10 cellular contexts compared by ENCODE assay signal in genomic region chr1:182388392-182389134, GRCh38. TPM values are rescaled to one million over a fixed set of nuclear protein-coding genes. Genes with fewer than 3 reads are reported as not detected.
DNase-seq lines count a peak whose midpoint lies in the region; ATAC-seq, FAIRE-seq and TF ChIP-seq lines count a peak whose summit lies in the region.
"Had no signal": no experiment of that assay in that cellular context is flagged by ENCODE, and none has a peak within 500 bp of the region (broad histone marks: within the 10 kb centered on the region; RNA-seq: fewer than 3 reads in every experiment).

No MANE protein-coding gene starts in this region.

- ATAC-seq in CD4-positive, alpha-beta T cell (ENCODE audit: poor library complexity) = no peak
- no peak for ATAC-seq in pancreas
- no peak for ATAC-seq in HG02623 (IDR thresholded peaks at IDR 0.05; ENCODE audit: unreplicated experiment)

- CTCF ChIA-PET in CD4-positive, alpha-beta T cell (lab: Charles Lee) = interaction anchor here (1.2 kb wide), 1 partner anchor 245 kb away, joined by 5 read pairs; no protein-coding TSS in a partner anchor
- CTCF ChIA-PET in PC-9 (lab: Charles Lee) = no interaction called here

- no peak overlapping the region for H2AFZ ChIP-seq in PC-9

- peak overlapping the region; percentile 83 for H3K27ac Mint-ChIP-seq in CD4-positive, alpha-beta T cell

- POLR2A ChIA-PET in CD4-positive, alpha-beta T cell (lab: Charles Lee) = interaction anchor here (1.5 kb wide), 1 partner anchor 246 kb away, joined by 3 read pairs; no protein-coding TSS in a partner anchor
- POLR2A ChIA-PET in PC-9 (lab: Charles Lee; ENCODE audit: unreplicated experiment) = no interaction called here

- peaks cover 61% of the 10 kb centered on the region for H3K36me3 Mint-ChIP-seq in CD4-positive, alpha-beta T cell (ENCODE audit: low read depth)

- H3F3A ChIP-seq in PC-9 (ENCODE audit: insufficient read depth, low read depth) = 0 out of 2 replicates have a peak, but pooled peaks cover 3% of the 10 kb centered on the region

- H3K4me2 ChIP-seq in PC-9 = peak overlapping the region; percentile 95

- H3K4me3 ChIP-seq in PC-9 = peak overlapping the region; percentile 68; the same call in 1 of the 2 replicates
- H3K4me3 ChIP-seq in fibroblast of villous mesenchyme (ENCODE audit: low read depth, low read length) = peak overlapping the region; percentile 83
- peak overlapping the region in 3 of 4 donors; percentile 80 to 95 (median 91) for H3K4me3 ChIP-seq in pancreas
- no peak overlapping the region for H3K4me3 ChIP-seq in BE2C (ENCODE audit: low read depth, low read length)

- H3K36me3 ChIP-seq in PC-9 (ENCODE audit: low read depth) (peaks cover 35% of the 10 kb centered on the region; the same call in 1 of the 2 replicates), pancreas (peaks cover 0 to 49% (median 44%) of the 10 kb centered on the region in 3 donors), BE2C (peaks cover 48% of the 10 kb centered on the region)

- H3K79me2 ChIP-seq in PC-9 (ENCODE audit: low read depth) = peaks cover 34% of the 10 kb centered on the region

- H3K9me2 ChIP-seq in PC-9 (ENCODE audit: insufficient read depth) = no peaks in the 10 kb centered on the region

- no TSS peak for BruUV-seq in PC-9 (replicated peaks; lab: Mats Ljungman, UMichigan)

- TF ChIP-seq CTCF in CD4-positive, alpha-beta T cell (IDR thresholded peaks at IDR 0.05) = no peak
- no peak for TF ChIP-seq CTCF in PC-9 (conservative IDR thresholded peaks at IDR 0.05)
- TF ChIP-seq CTCF in fibroblast of villous mesenchyme (IDR thresholded peaks at IDR 0.05; ENCODE audit: insufficient read depth, low read depth, low read length) = no peak
- TF ChIP-seq CTCF in pancreas (IDR thresholded peaks at IDR 0.05) = no peak
- no peak for TF ChIP-seq CTCF in BE2C (IDR thresholded peaks at IDR 0.05; ENCODE audit: low read depth, low read length)

- H3K27me3 ChIP-seq in CD4-positive, alpha-beta T cell (ENCODE audit: control insufficient read depth, insufficient read depth, low read length) = no peaks in the 10 kb centered on the region
- H3K27me3 ChIP-seq in PC-9 (ENCODE audit: insufficient read depth, low read depth) (no peaks in the 10 kb centered on the region), pancreas (no peaks in the 10 kb centered on the region), BE2C (no peaks in the 10 kb centered on the region)

- FAIRE-seq in pancreas (lab: Jason Lieb, UNC) = no peak

- DNase-seq in CD4-positive, alpha-beta T cell = no peak
- DNase-seq in PC-9 (no peak), fibroblast of villous mesenchyme (ENCODE audit: low read depth) (no peak), pancreas (no peak), BE2C (no peak), HUDEP-2 (lab: John Stamatoyannopoulos, UW; ENCODE audit: unreplicated experiment in 76 of 76) (no peak)
- no peak for DNase-seq in stimulated activated CD4-positive, alpha-beta T cell treated with anti-CD3 and anti-CD28 coated beads, Interleukin-4, amount 100 ng/mL, for 1 hour
- DNase-seq: NCI-H524 treated with DMSO at 0.1 percent for 48 hours had no signal

- H3K27me3 Mint-ChIP-seq in CD4-positive, alpha-beta T cell = no peaks in the 10 kb centered on the region

- H3K9me3 ChIP-seq in CD4-positive, alpha-beta T cell (ENCODE audit: control insufficient read depth, low read length) = no peaks in the 10 kb centered on the region
- no peaks in the 10 kb centered on the region for H3K9me3 ChIP-seq in PC-9 (ENCODE audit: insufficient read depth, low read depth)
- no peaks in the 10 kb centered on the region for H3K9me3 ChIP-seq in pancreas
- no peaks in the 10 kb centered on the region for H3K9me3 ChIP-seq in BE2C

- 43 to 52% methylated on average over 5 of the region's 5 CpGs for WGBS in pancreas, 2 donors

- peaks cover 19% of the 10 kb centered on the region for H3K4me1 ChIP-seq in PC-9 (replicated peaks; ENCODE audit: insufficient read depth)
- H3K4me1 ChIP-seq in pancreas = peaks cover 0 to 21% (median 21%) of the 10 kb centered on the region in 3 donors
- peaks cover 4% of the 10 kb centered on the region; the same call in 1 of the 2 replicates for H3K4me1 ChIP-seq in BE2C

- no peaks in the 10 kb centered on the region for H3K9me3 Mint-ChIP-seq in CD4-positive, alpha-beta T cell

- H3K4me1 Mint-ChIP-seq in CD4-positive, alpha-beta T cell (ENCODE audit: low read depth) = peaks cover 33% of the 10 kb centered on the region

- intact Hi-C loops in CD4-positive, alpha-beta T cell (cut with DNase I, micrococcal nuclease) = no loop called here
- intact Hi-C loops in PC-9 (cut with micrococcal nuclease; ENCODE audit: unreplicated experiment) = no loop called here
- intact Hi-C loops in pancreas (cut with DNase I) = no loop called here

- peak overlapping the region; percentile 90 for H3K4me3 Mint-ChIP-seq in CD4-positive, alpha-beta T cell

- H4K20me1 ChIP-seq in PC-9 (ENCODE audit: insufficient read depth) = peaks cover 17% of the 10 kb centered on the region; the same call in 1 of the 2 replicates

- no peak overlapping the region for H3K27ac ChIP-seq in CD4-positive, alpha-beta T cell (ENCODE audit: low read depth, low read length)
- no peak overlapping the region for H3K27ac ChIP-seq in PC-9
- H3K27ac ChIP-seq in pancreas = peak overlapping the region in 1 of 4 donors; percentile 99

RNA-seq across cellular contexts. Expression of gene GLUL, which starts 3.0 kb away (rescaled TPM):
- 10 to 100 TPM; 60.4 to 64.0 TPM for total RNA-seq in CD4-positive, alpha-beta T cell
- total RNA-seq in PC-9 (2021) (335 and 348 TPM in 2 replicates), fibroblast of villous mesenchyme (321 and 350 TPM in 2 replicates), pancreas (100 to 1,000 TPM; 261 to 512 (median 332) TPM)
- 100 to 1,000 TPM; 178 to 237 TPM for polyA plus RNA-seq in pancreas
- polyA plus RNA-seq in BE2C (2012; ENCODE audit: insufficient read depth, insufficient read length, low read depth) = 233 TPM

RNA-seq across cellular contexts. Expression of gene TEDDM1, which starts 11.9 kb away (rescaled TPM):
- not detected for total RNA-seq in CD4-positive, alpha-beta T cell
- total RNA-seq in PC-9 (2021) = not detected in 2 replicates
- total RNA-seq in fibroblast of villous mesenchyme = not detected in 2 replicates
- not detected for total RNA-seq in pancreas
- under 1 TPM in 1 of 2 donors, not detected in 1; 0.05 TPM for polyA plus RNA-seq in pancreas
- polyA plus RNA-seq in BE2C (2012; ENCODE audit: insufficient read depth, insufficient read length, low read depth) = not detected
- total RNA-seq: subcutaneous adipose tissue had no signal
